ENCODE assay signal across 19 cellular contexts in genomic region chr2:85854897-85855296, GRCh38. TPM values are rescaled to one million over a fixed set of nuclear protein-coding genes. Genes with fewer than 3 reads are reported as not detected.
DNase-seq lines count a peak whose midpoint lies in the region; ATAC-seq and TF ChIP-seq lines count a peak whose summit lies in the region.
"Had no signal": no experiment of that assay in that cellular context is flagged by ENCODE, and none has a peak within 500 bp of the region (broad histone marks: within the 10 kb centered on the region; RNA-seq: fewer than 3 reads in every experiment).

No MANE protein-coding gene starts in this region.

- H3K27me3 Mint-ChIP-seq in stimulated activated naive B cell treated with anti-CD40 and anti-IgM and Interleukin-4, amounts not matched to agents 10 μg/mL and 1 μg/mL and 100 μg/mL, for 72 hours, result no peaks in the 10 kb centered on the region
- peaks cover 2% of the 10 kb centered on the region for H3K27me3 Mint-ChIP-seq in glutamatergic neuron (ENCODE audit: unreplicated experiment)

- DNase-seq in right atrium auricular region (ENCODE audit: low spot score), result peak; percentile 13
- DNase-seq in heart right ventricle, result no peak
- no peak for DNase-seq in Peyer's patch
- no peak for DNase-seq in effector memory CD4-positive, alpha-beta T cell
- DNase-seq in stimulated activated naive B cell treated with anti-CD40 and anti-IgM and Interleukin-4, amounts not matched to agents 10 μg/mL and 1 μg/mL and 100 μg/mL, for 72 hours, result no peak
- DNase-seq in WERI-Rb-1, result no peak
- no peak for DNase-seq in midbrain (lab: John Stamatoyannopoulos, UW)
- DNase-seq in glutamatergic neuron, result no peak
- DNase-seq: activated T-cell treated with anti-CD3 and anti-CD28 coated beads, Interleukin-2, amount 50 U/mL, for 1 hour; GOT3; left cardiac atrium; NCI-H187 treated with DMSO at 0.1 percent for 48 hours; NCI-H446 treated with DMSO at 0.1 percent for 48 hours; ovary; sigmoid colon; stimulated activated CD4-positive, alpha-beta T cell treated with anti-CD3 and anti-CD28 coated beads, Interleukin-2, amount 100 ng/mL, for 24 hours had no signal

- H3K27ac ChIP-seq in right atrium auricular region (no peak overlapping the region), heart right ventricle (peak overlapping the region in 4 of 10 donors; percentile 73 to 87 (median 78)), Peyer's patch (peak overlapping the region in 3 of 4 donors; percentile 76 to 93 (median 82)), WERI-Rb-1 (no peak overlapping the region)
- H3K27ac ChIP-seq in effector memory CD4-positive, alpha-beta T cell (ENCODE audit: insufficient read depth, low read length, poor library complexity, severe bottlenecking), result peak overlapping the region; percentile 85
- H3K27ac ChIP-seq: ovary had no signal

- H3K4me1 Mint-ChIP-seq in stimulated activated naive B cell treated with anti-CD40 and anti-IgM and Interleukin-4, amounts not matched to agents 10 μg/mL and 1 μg/mL and 100 μg/mL, for 72 hours, result peaks cover 57 to 67% of the 10 kb centered on the region in 2 donors
- no peaks in the 10 kb centered on the region for H3K4me1 Mint-ChIP-seq in glutamatergic neuron (ENCODE audit: low read depth, unreplicated experiment)

- no peak for TF ChIP-seq POLR2A in Peyer's patch (IDR thresholded peaks at IDR 0.05)

- WGBS in heart right ventricle, 2 donors, result 93% methylated on average over 4 of the region's 4 CpGs

- peaks cover 81 to 88% of the 10 kb centered on the region in 2 donors for H3K36me3 Mint-ChIP-seq in stimulated activated naive B cell treated with anti-CD40 and anti-IgM and Interleukin-4, amounts not matched to agents 10 μg/mL and 1 μg/mL and 100 μg/mL, for 72 hours
- peaks cover 15% of the 10 kb centered on the region for H3K36me3 Mint-ChIP-seq in glutamatergic neuron (ENCODE audit: unreplicated experiment)

- H3K36me3 ChIP-seq in right atrium auricular region (no peaks in the 10 kb centered on the region), heart right ventricle (peaks cover 0 to 40% (median 0%) of the 10 kb centered on the region in 9 donors), Peyer's patch (no peaks in the 10 kb centered on the region), WERI-Rb-1 (no peaks in the 10 kb centered on the region)
- no peaks in the 10 kb centered on the region for H3K36me3 ChIP-seq in effector memory CD4-positive, alpha-beta T cell (ENCODE audit: control insufficient read depth, insufficient read depth, low read length)
- H3K36me3 ChIP-seq: ovary, sigmoid colon had no signal

- no peaks in the 10 kb centered on the region for H3K9me3 ChIP-seq in right atrium auricular region
- H3K9me3 ChIP-seq in heart right ventricle, result no peaks in the 10 kb centered on the region
- H3K9me3 ChIP-seq in Peyer's patch, result no peaks in the 10 kb centered on the region
- no peaks in the 10 kb centered on the region for H3K9me3 ChIP-seq in effector memory CD4-positive, alpha-beta T cell (ENCODE audit: control insufficient read depth, low read length)
- H3K9me3 ChIP-seq in WERI-Rb-1 (ENCODE audit: severe bottlenecking), result no peaks in the 10 kb centered on the region
- H3K9me3 ChIP-seq: ascending aorta, ovary, sigmoid colon, thoracic aorta had no signal

- ATAC-seq in heart right ventricle, result no peak
- no peak for ATAC-seq in stimulated activated naive B cell treated with anti-CD40 and anti-IgM and Interleukin-4, amounts not matched to agents 10 μg/mL and 1 μg/mL and 100 μg/mL, for 72 hours (replicated peaks)
- ATAC-seq: left cardiac atrium, Right ventricle myocardium inferior had no signal

- no peaks in the 10 kb centered on the region for H3K27me3 ChIP-seq in right atrium auricular region
- no peaks in the 10 kb centered on the region for H3K27me3 ChIP-seq in heart right ventricle
- no peaks in the 10 kb centered on the region for H3K27me3 ChIP-seq in Peyer's patch
- no peaks in the 10 kb centered on the region for H3K27me3 ChIP-seq in effector memory CD4-positive, alpha-beta T cell (replicated peaks; ENCODE audit: control insufficient read depth, insufficient read depth, low read length, poor library complexity, severe bottlenecking)
- no peaks in the 10 kb centered on the region for H3K27me3 ChIP-seq in WERI-Rb-1 (ENCODE audit: insufficient read depth, low read depth, severe bottlenecking)
- H3K27me3 ChIP-seq: ascending aorta, ovary, sigmoid colon had no signal

- H3K27ac Mint-ChIP-seq in stimulated activated naive B cell treated with anti-CD40 and anti-IgM and Interleukin-4, amounts not matched to agents 10 μg/mL and 1 μg/mL and 100 μg/mL, for 72 hours, result peak overlapping the region; percentile 99
- H3K27ac Mint-ChIP-seq in glutamatergic neuron (ENCODE audit: unreplicated experiment), result no peak overlapping the region

- H3K9me3 Mint-ChIP-seq in stimulated activated naive B cell treated with anti-CD40 and anti-IgM and Interleukin-4, amounts not matched to agents 10 μg/mL and 1 μg/mL and 100 μg/mL, for 72 hours, result peaks cover 14 to 20% of the 10 kb centered on the region in 2 donors
- H3K9me3 Mint-ChIP-seq in glutamatergic neuron (ENCODE audit: unreplicated experiment), result peaks cover 4% of the 10 kb centered on the region

- H3K4me3 Mint-ChIP-seq in stimulated activated naive B cell treated with anti-CD40 and anti-IgM and Interleukin-4, amounts not matched to agents 10 μg/mL and 1 μg/mL and 100 μg/mL, for 72 hours, result peak overlapping the region; percentile 76 to 80
- H3K4me3 Mint-ChIP-seq in glutamatergic neuron (ENCODE audit: unreplicated experiment), result no peak overlapping the region

- H3K4me3 ChIP-seq in right atrium auricular region (no peak overlapping the region), heart right ventricle (no peak overlapping the region), Peyer's patch (no peak overlapping the region), WERI-Rb-1 (ENCODE audit: low read depth, low read length) (no peak overlapping the region)
- H3K4me3 ChIP-seq in effector memory CD4-positive, alpha-beta T cell (ENCODE audit: insufficient read depth, low read depth, low read length, poor library complexity, severe bottlenecking), result no peak overlapping the region
- H3K4me3 ChIP-seq: ascending aorta, ovary, sigmoid colon had no signal

- H3K4me1 ChIP-seq in right atrium auricular region (peaks cover 0 to 3% of the 10 kb centered on the region in 2 donors), heart right ventricle (peaks cover 0 to 39% (median 14%) of the 10 kb centered on the region in 9 donors), Peyer's patch (peaks cover 0 to 31% (median 10%) of the 10 kb centered on the region in 4 donors)
- H3K4me1 ChIP-seq in effector memory CD4-positive, alpha-beta T cell (ENCODE audit: control insufficient read depth, insufficient read depth, low read length, poor library complexity, severe bottlenecking), result peaks cover 34% of the 10 kb centered on the region

- intact Hi-C loops in heart right ventricle (cut with DNase I), result no loop called here

- TF ChIP-seq CTCF in right atrium auricular region (IDR thresholded peaks at IDR 0.05) (no peak), heart right ventricle (IDR thresholded peaks at IDR 0.05) (no peak), Peyer's patch (IDR thresholded peaks at IDR 0.05) (no peak), WERI-Rb-1 (IDR thresholded peaks at IDR 0.05; ENCODE audit: low read depth, low read length) (no peak), glutamatergic neuron (IDR thresholded peaks at IDR 0.05; ENCODE audit: partially characterized antibody, unreplicated experiment) (no peak)

RNA-seq across cellular contexts. Expression of gene ST3GAL5, which starts 33.9 kb away (rescaled TPM):
- total RNA-seq in right atrium auricular region (10 to 100 TPM in 1 of 2 donors, 1 to 10 TPM in 1; 5.5 to 20.4 TPM), heart right ventricle (10 to 100 TPM in 1 of 10 donors, 1 to 10 TPM in 9; 2.0 to 11.8 (median 3.8) TPM), Peyer's patch (10 to 100 TPM; 10.8 to 23.9 (median 16.5) TPM), glutamatergic neuron (ENCODE audit: unreplicated experiment) (46.5 TPM)
- polyA plus RNA-seq in heart right ventricle, result 10 to 100 TPM in 1 of 2 donors, 1 to 10 TPM in 1; 3.3 to 11.1 TPM

Comparison
In these comparisons a context has a peak if more than half of its experiments do, and no peak if none do; other contexts are left out.
1. H3K27ac ChIP-seq: peak in Peyer's patch (3 of 4) and effector memory CD4-positive, alpha-beta T cell (single experiment); none in right atrium auricular region (0 of 2) and WERI-Rb-1 (single experiment).